In the genomic region with DNA sequence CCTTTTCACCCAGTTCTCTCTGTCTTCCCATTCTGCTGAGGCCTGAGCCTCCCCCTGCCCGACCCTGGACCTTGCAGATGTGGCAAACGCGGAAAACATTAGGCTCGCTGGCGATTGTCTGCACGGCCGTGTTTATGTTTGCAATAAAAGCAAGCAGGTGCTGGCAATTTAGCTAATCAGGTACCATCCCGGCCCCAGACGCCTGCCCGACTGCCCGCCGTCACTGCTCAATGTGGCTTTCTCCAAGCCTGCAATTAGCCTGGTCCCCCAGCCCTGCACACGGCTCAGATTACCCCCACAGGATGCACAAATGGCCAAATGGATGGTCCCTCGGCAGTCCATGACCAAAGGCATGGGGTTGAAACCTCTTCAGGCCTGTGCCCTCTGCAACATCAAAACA, we compare ENCODE assay signal across 16 cellular contexts.
A peak's percentile ranks its signal among the peaks of the same experiment; 100 is the strongest.
DNase-seq lines count a peak whose midpoint lies in the region; TF ChIP-seq lines count a peak whose summit lies in the region.
"Had no signal": no experiment of that assay in that cellular context is flagged by ENCODE, and none has a peak within 500 bp of the region (broad histone marks: within the 10 kb centered on the region; RNA-seq: fewer than 3 reads in every experiment).

No MANE protein-coding gene starts in this region.

- peaks cover 78% of the 10 kb centered on the region for H3K4me1 Mint-ChIP-seq in neural progenitor cell

- DNase-seq in NCI-H2107 treated with DMSO at 0.1 percent for 48 hours (lab: John Stamatoyannopoulos, UW; ENCODE audit: unreplicated experiment) (peak; percentile 16), NCI-H2107 (lab: John Stamatoyannopoulos, UW) (no peak), NCI-H1417 treated with DMSO at 0.1 percent for 48 hours (lab: John Stamatoyannopoulos, UW) (peak; percentile 5), NCI-H748 treated with DMSO at 0.1 percent for 48 hours (lab: John Stamatoyannopoulos, UW) (peak; percentile 66), neural progenitor cell (ENCODE audit: low spot score) (no peak), RKO (ENCODE audit: low spot score) (no peak), NCI-H345 treated with DMSO at 0.1 percent for 48 hours (lab: John Stamatoyannopoulos, UW; ENCODE audit: unreplicated experiment) (no peak)
- DNase-seq in activated CD4-positive, alpha-beta T cell treated with anti-CD3 and anti-CD28 coated beads for 48 hours: no peak
- DNase-seq: EL, KG1, NCI-H187 treated with DMSO at 0.1 percent for 48 hours, NCI-H446, NCI-H82, Peyer's patch, Right ventricle myocardium superior, T-helper 1 cell had no signal

- no peak for TF ChIP-seq CTCF in neural progenitor cell (IDR thresholded peaks at IDR 0.05)

- H3F3A ChIP-seq in neural progenitor cell (ENCODE audit: low read depth): peaks cover 17% of the 10 kb centered on the region

- no peaks in the 10 kb centered on the region for H3K36me3 Mint-ChIP-seq in neural progenitor cell

- peaks cover 29% of the 10 kb centered on the region for H3K4me1 ChIP-seq in neural progenitor cell
- H3K4me1 ChIP-seq: Peyer's patch had no signal

- H3K9me3 ChIP-seq in neural progenitor cell (ENCODE audit: low read depth): no peaks in the 10 kb centered on the region
- H3K9me3 ChIP-seq: Peyer's patch had no signal

- H3K27me3 ChIP-seq in neural progenitor cell: no peaks in the 10 kb centered on the region
- H3K27me3 ChIP-seq: Peyer's patch had no signal

- H3K9me3 Mint-ChIP-seq in neural progenitor cell: no peaks in the 10 kb centered on the region

- H3K4me2 ChIP-seq in neural progenitor cell: peak overlapping the region; percentile 31

- H3K27ac Mint-ChIP-seq in neural progenitor cell: peak overlapping the region; percentile 53

- H3K27me3 Mint-ChIP-seq in neural progenitor cell (ENCODE audit: insufficient read depth, low read depth): peaks cover 16% of the 10 kb centered on the region

- H3K4me3 ChIP-seq in neural progenitor cell: no peak overlapping the region
- H3K4me3 ChIP-seq: Peyer's patch had no signal

- H3K9ac ChIP-seq in neural progenitor cell: no peak overlapping the region

- H3K27ac ChIP-seq in neural progenitor cell: no peak overlapping the region
- H3K27ac ChIP-seq: Peyer's patch had no signal

- no peaks in the 10 kb centered on the region for H3K79me2 ChIP-seq in neural progenitor cell (ENCODE audit: low read depth)

- H3K36me3 ChIP-seq in neural progenitor cell: no peaks in the 10 kb centered on the region
- H3K36me3 ChIP-seq: Peyer's patch had no signal

- peak overlapping the region; percentile 20 for H3K4me3 Mint-ChIP-seq in neural progenitor cell

- H4K20me1 ChIP-seq in neural progenitor cell (ENCODE audit: low read depth): no peaks in the 10 kb centered on the region

- H2AFZ ChIP-seq in neural progenitor cell (replicated peaks): no peak overlapping the region

Comparison
In these comparisons a context has a peak if more than half of its experiments do, and no peak if none do; other contexts are left out.
1. DNase-seq: peak in NCI-H2107 treated with DMSO at 0.1 percent for 48 hours (single experiment), NCI-H1417 treated with DMSO at 0.1 percent for 48 hours (single experiment) and NCI-H748 treated with DMSO at 0.1 percent for 48 hours (single experiment); none in NCI-H2107 (single experiment), neural progenitor cell (single experiment), RKO (single experiment), activated CD4-positive, alpha-beta T cell treated with anti-CD3 and anti-CD28 coated beads for 48 hours (single experiment) and NCI-H345 treated with DMSO at 0.1 percent for 48 hours (single experiment).